In genomic region chr7:131506597-131506996, GRCh38 we compare ENCODE assay signal across 25 cellular contexts. TPM values are rescaled to one million over a fixed set of nuclear protein-coding genes. Genes with fewer than 3 reads are reported as not detected.
DNase-seq lines count a peak whose midpoint lies in the region; ATAC-seq and TF ChIP-seq lines count a peak whose summit lies in the region.
"Had no signal": no experiment of that assay in that cellular context is flagged by ENCODE, and none has a peak within 500 bp of the region (broad histone marks: within the 10 kb centered on the region; RNA-seq: fewer than 3 reads in every experiment).

No MANE protein-coding gene starts in this region.

- H3K9me3 Mint-ChIP-seq in GM23338, result no peaks in the 10 kb centered on the region; the same call in 2 of the 3 replicates
- H3K9me3 Mint-ChIP-seq: activated CD4-positive, alpha-beta T cell treated with anti-CD3 and anti-CD28 coated beads, Interleukin-2, amount 10 ng/mL, durations not matched to agents 7 days and 5 days; IgD-negative memory B cell; stimulated activated effector memory CD8-positive, alpha-beta T cell treated with anti-CD3 and anti-CD28 coated beads, Interleukin-12 subunit alpha, Interleukin-12 subunit beta, amount 100 ng/mL, for 72 hours had no signal

- H3K4me1 ChIP-seq in GM23338 (ENCODE audit: insufficient read depth) (peaks cover 16% of the 10 kb centered on the region), HUES48 (ENCODE audit: control insufficient read depth, insufficient read depth, low read length) (peaks cover 8% of the 10 kb centered on the region; the same call in 1 of the 2 replicates), duodenal mucosa (ENCODE audit: control insufficient read depth in 1 of 2, insufficient read depth in 2 of 2, low read length in 2 of 2) (peaks cover 16 to 22% of the 10 kb centered on the region in 2 donors), mucosa of descending colon (ENCODE audit: low read depth) (no peaks in the 10 kb centered on the region), left lung (peaks cover 13 to 22% of the 10 kb centered on the region in 2 donors)

- H3F3A ChIP-seq in GM23338 (replicated peaks; ENCODE audit: low read depth), result peaks cover 88% of the 10 kb centered on the region

- no peak overlapping the region for H3K4me2 ChIP-seq in GM23338

- peaks cover 61% of the 10 kb centered on the region for H3K4me1 Mint-ChIP-seq in GM23338

- no peak overlapping the region; the same call in 2 of the 3 replicates for H3K4me3 Mint-ChIP-seq in GM23338
- H3K4me3 Mint-ChIP-seq: activated CD4-positive, alpha-beta T cell treated with anti-CD3 and anti-CD28 coated beads, Interleukin-2, amount 10 ng/mL, durations not matched to agents 7 days and 5 days; stimulated activated effector memory CD8-positive, alpha-beta T cell treated with anti-CD3 and anti-CD28 coated beads, Interleukin-12 subunit alpha, Interleukin-12 subunit beta, amount 100 ng/mL, for 72 hours had no signal

- H3K79me2 ChIP-seq in GM23338 (replicated peaks; ENCODE audit: insufficient read depth), result peaks cover 43% of the 10 kb centered on the region

- H2AFZ ChIP-seq in GM23338, result no peak overlapping the region

- DNase-seq in GM23338 (ENCODE audit: low spot score) (peak; percentile 50), mucosa of descending colon (peak in 1 of 3 donors; percentile 27), left lung (no peak), middle frontal gyrus (ENCODE audit: extremely low spot score, low spot score) (no peak)
- DNase-seq: activated CD4-positive, alpha-beta T cell treated with anti-CD3 and anti-CD28 coated beads, Interleukin-2, amount 10 ng/mL, durations not matched to agents 7 days and 5 days; activated T-cell treated with anti-CD3 and anti-CD28 coated beads, Interleukin-2, amount 50 U/mL, for 48 hours; amniotic stem cell; COR-L47; islet precursor cell; lower lobe of right lung; NCI-H1092; NCI-H2029; stimulated activated CD4-positive, alpha-beta T cell treated with anti-CD3 and anti-CD28 coated beads, Interleukin-4, amount 100 ng/mL, for 24 hours; SW 1271; T-helper 9 cell; upper lobe of right lung had no signal

- intact Hi-C loops in mucosa of descending colon (cut with DNase I, micrococcal nuclease) (loop anchor here (5.0 kb wide), 2 partner anchors 146 to 151 kb away; no protein-coding TSS in a partner anchor), left lung (cut with DNase I) (no loop called here)

- no peak overlapping the region for H3K4me3 ChIP-seq in GM23338
- H3K4me3 ChIP-seq in HUES48 (ENCODE audit: low read depth, low read length), result no peak overlapping the region
- peak overlapping the region; percentile 23 to 50 for H3K4me3 ChIP-seq in duodenal mucosa (ENCODE audit: low read depth in 1 of 2, low read length in 2 of 2)
- no peak overlapping the region for H3K4me3 ChIP-seq in mucosa of descending colon
- H3K4me3 ChIP-seq in left lung, result no peak overlapping the region
- H3K4me3 ChIP-seq: lower lobe of right lung, pancreas, upper lobe of right lung had no signal

- ATAC-seq in GM23338, result peak; percentile 26
- peak; percentile 17 for ATAC-seq in mucosa of descending colon
- ATAC-seq in left lung, result no peak
- ATAC-seq in GM19397 (IDR thresholded peaks at IDR 0.05; ENCODE audit: unreplicated experiment), result no peak
- ATAC-seq: lower lobe of right lung; right cardiac atrium; stimulated activated effector memory CD8-positive, alpha-beta T cell treated with anti-CD3 and anti-CD28 coated beads, Interleukin-12 subunit alpha, Interleukin-12 subunit beta, amount 100 ng/mL, for 72 hours; upper lobe of right lung had no signal

- H3K9me2 ChIP-seq in GM23338 (ENCODE audit: insufficient read depth), result no peaks in the 10 kb centered on the region

- H3K36me3 ChIP-seq in GM23338 (ENCODE audit: insufficient read depth) (peaks cover 83% of the 10 kb centered on the region), HUES48 (ENCODE audit: control insufficient read depth, insufficient read depth, low read length) (peaks cover 98% of the 10 kb centered on the region), duodenal mucosa (ENCODE audit: control insufficient read depth in 1 of 2, insufficient read depth in 2 of 2, low read length in 2 of 2) (peaks cover 0 to 3% of the 10 kb centered on the region in 2 donors), mucosa of descending colon (ENCODE audit: low read depth) (no peaks in the 10 kb centered on the region), left lung (peaks cover 0 to 28% of the 10 kb centered on the region in 2 donors)

- H3K27me3 ChIP-seq in GM23338 (ENCODE audit: insufficient read depth) (no peaks in the 10 kb centered on the region), HUES48 (ENCODE audit: control insufficient read depth, insufficient read depth, low read length) (no peaks in the 10 kb centered on the region), duodenal mucosa (ENCODE audit: control insufficient read depth in 1 of 2, insufficient read depth in 2 of 2, low read length in 2 of 2) (no peaks in the 10 kb centered on the region), left lung (no peaks in the 10 kb centered on the region)
- H3K27me3 ChIP-seq: pancreas, upper lobe of right lung had no signal

- H3K27me3 Mint-ChIP-seq in GM23338 (ENCODE audit: insufficient read depth, low read depth, poor library complexity), result peaks cover 62% of the 10 kb centered on the region
- H3K27me3 Mint-ChIP-seq: activated CD4-positive, alpha-beta T cell treated with anti-CD3 and anti-CD28 coated beads, Interleukin-2, amount 10 ng/mL, durations not matched to agents 7 days and 5 days had no signal

- H3K9ac ChIP-seq in HUES48 (ENCODE audit: low read depth, low read length), result no peak overlapping the region
- no peak overlapping the region for H3K9ac ChIP-seq in duodenal mucosa (ENCODE audit: low read depth in 1 of 2, low read length in 2 of 2)

- peak overlapping the region; percentile 91 for H3K27ac ChIP-seq in GM23338 (ENCODE audit: low read depth)
- peak overlapping the region; percentile 59 for H3K27ac ChIP-seq in HUES48 (ENCODE audit: low read depth, low read length)
- no peak overlapping the region for H3K27ac ChIP-seq in duodenal mucosa (ENCODE audit: low read depth, low read length)
- H3K27ac ChIP-seq in left lung, result no peak overlapping the region
- H3K27ac ChIP-seq: HL-60, lower lobe of right lung, pancreas, VCaP had no signal

- H3K36me3 Mint-ChIP-seq in GM23338 (ENCODE audit: low read depth), result peaks cover 97% of the 10 kb centered on the region

- H4K20me1 ChIP-seq in GM23338 (replicated peaks; ENCODE audit: insufficient read depth), result peaks cover 51% of the 10 kb centered on the region

- peak overlapping the region; percentile 84 for H3K27ac Mint-ChIP-seq in GM23338
- H3K27ac Mint-ChIP-seq: activated CD4-positive, alpha-beta T cell treated with anti-CD3 and anti-CD28 coated beads, Interleukin-2, amount 10 ng/mL, durations not matched to agents 7 days and 5 days; stimulated activated effector memory CD8-positive, alpha-beta T cell treated with anti-CD3 and anti-CD28 coated beads, Interleukin-12 subunit alpha, Interleukin-12 subunit beta, amount 100 ng/mL, for 72 hours had no signal

- H3K9me3 ChIP-seq in HUES48 (ENCODE audit: control insufficient read depth, insufficient read depth, low read length) (no peaks in the 10 kb centered on the region), duodenal mucosa (ENCODE audit: control insufficient read depth in 1 of 2, low read length in 2 of 2) (no peaks in the 10 kb centered on the region), mucosa of descending colon (no peaks in the 10 kb centered on the region), left lung (no peaks in the 10 kb centered on the region)
- H3K9me3 ChIP-seq: lower lobe of right lung, pancreas, upper lobe of right lung had no signal

- peak; percentile 21 to 51 for TF ChIP-seq CTCF in GM23338 (conservative IDR thresholded peaks at IDR 0.05; ENCODE audit: low read depth in 2 of 2)
- TF ChIP-seq CTCF in mucosa of descending colon (IDR thresholded peaks at IDR 0.05), result no peak
- TF ChIP-seq CTCF in left lung (IDR thresholded peaks at IDR 0.05), result no peak

TF ChIP-seq in GM23338, 12 proteins besides CTCF, POLR2A, EP300 and RAD21 (continues in another document):
- no peak for TF ChIP-seq EZH2 (IDR thresholded peaks at IDR 0.05; ENCODE audit: low read depth, unreplicated experiment)
- TF ChIP-seq JUNB (IDR thresholded peaks at IDR 0.05; ENCODE audit: unreplicated experiment), result no peak
- no peak for TF ChIP-seq POLR2AphosphoS5 (IDR thresholded peaks at IDR 0.05; ENCODE audit: low read depth)
- TF ChIP-seq REST (IDR thresholded peaks at IDR 0.05; ENCODE audit: unreplicated experiment), result no peak
- TF ChIP-seq NANOG (IDR thresholded peaks at IDR 0.05; ENCODE audit: borderline replicate concordance), result no peak

RNA-seq across cellular contexts. Expression of gene PODXL, which starts 49.8 kb away (rescaled TPM):
- total RNA-seq in GM23338 (2014; rRNA removed; shearing (Covaris generic)), result 698 and 727 TPM in 2 replicates
- 215 and 220 TPM in 2 replicates for polyA plus RNA-seq in GM23338 (2016; fragmentation: Nextera tagmentation; extraction: Ambion mirVana)
- total RNA-seq in mucosa of descending colon, result 10 to 100 TPM; 11.8 to 25.6 (median 12.8) TPM
- 100 to 1,000 TPM in 1 of 2 donors, 10 to 100 TPM in 1; 62.1 to 124 TPM for total RNA-seq in left lung

Comparison
In these comparisons a context has a peak if more than half of its experiments do, and no peak if none do; other contexts are left out.
1. ATAC-seq: peak in GM23338 (single experiment) and mucosa of descending colon (single experiment); none in left lung (single experiment) and GM19397 (single experiment).
2. H3K27ac ChIP-seq: peak in GM23338 (single experiment) and HUES48 (single experiment); none in duodenal mucosa (single experiment) and left lung (0 of 2).
3. H3K4me3 ChIP-seq: peak in duodenal mucosa (2 of 2); none in GM23338 (single experiment), HUES48 (single experiment), mucosa of descending colon (single experiment) and left lung (0 of 2).
4. CTCF ChIP-seq: peak in GM23338 (2 of 2); none in mucosa of descending colon (single experiment) and left lung (0 of 2).
5. intact Hi-C loops: an anchor here in mucosa of descending colon (5.0 kb wide); none called in left lung.